1 cellular context compared by ENCODE assay signal in genomic region chr2:28277466-28277865, GRCh38.
TF ChIP-seq lines count a peak whose summit lies in the region.

No MANE protein-coding gene starts in this region.

TF ChIP-seq in HCT116, 20 proteins besides CTCF, POLR2A, EP300 and RAD21 (continued from another document):
- no peak for TF ChIP-seq ZBTB33 (IDR thresholded peaks at IDR 0.05; ENCODE audit: extremely low read depth, insufficient replicate concordance, low read length)
- no peak for TF ChIP-seq ZFX (IDR thresholded peaks at IDR 0.05)
- TF ChIP-seq YY1 (IDR thresholded peaks at IDR 0.05; ENCODE audit: extremely low read depth, insufficient replicate concordance, low read depth, low read length) = no peak
- TF ChIP-seq ZNF274 (IDR thresholded peaks at IDR 0.05; ENCODE audit: low read depth, low read length) = no peak
- TF ChIP-seq CBX3 (IDR thresholded peaks at IDR 0.05; ENCODE audit: low read depth) = no peak
- no peak for TF ChIP-seq JUND (IDR thresholded peaks at IDR 0.05)
- TF ChIP-seq MAX (IDR thresholded peaks at IDR 0.05) = no peak
- TF ChIP-seq FOSL1 (IDR thresholded peaks at IDR 0.05; ENCODE audit: low read depth) = no peak
- TF ChIP-seq SRF (IDR thresholded peaks at IDR 0.05; ENCODE audit: low read depth) = no peak
